1 cellular context compared by ENCODE assay signal in the genomic region with DNA sequence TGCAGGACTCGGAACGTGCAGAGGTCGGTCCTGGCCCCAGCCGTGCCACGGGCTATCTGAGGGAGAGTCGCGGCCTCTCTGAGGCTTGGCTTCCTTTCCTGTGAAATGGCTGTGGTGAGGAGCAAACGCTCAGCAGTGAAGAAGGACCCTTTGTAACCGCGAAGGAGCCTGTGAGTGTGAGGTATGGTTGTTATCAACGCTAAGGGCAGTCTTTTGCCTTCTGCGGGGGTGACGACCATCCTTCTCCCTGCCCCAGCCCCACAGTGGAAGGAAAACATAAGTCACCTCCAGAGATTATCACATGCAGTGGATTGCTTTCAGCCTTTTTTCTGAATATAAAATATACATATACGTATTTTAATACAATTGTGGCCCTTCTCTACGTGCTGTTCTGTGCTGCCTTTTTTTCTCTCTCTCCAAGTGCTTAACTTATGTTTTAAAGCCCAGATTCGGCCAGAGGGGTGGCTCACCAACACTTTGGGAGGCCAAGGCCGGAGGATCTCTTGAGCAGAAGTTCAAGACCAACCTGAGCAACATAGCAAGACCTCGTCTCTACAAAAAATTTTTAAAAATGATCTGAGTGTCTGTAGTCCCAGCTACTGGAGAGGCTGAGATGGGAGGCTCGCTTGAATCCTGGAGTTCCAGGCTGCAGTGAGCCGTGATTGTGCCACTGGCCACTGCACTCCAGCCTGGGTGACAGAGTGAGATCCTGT.
TF ChIP-seq lines count a peak whose summit lies in the region.

No MANE protein-coding gene starts in this region.

TF ChIP-seq in HepG2, 621 proteins besides CTCF, POLR2A, EP300 and RAD21:
- TF ChIP-seq, protein P1, sequence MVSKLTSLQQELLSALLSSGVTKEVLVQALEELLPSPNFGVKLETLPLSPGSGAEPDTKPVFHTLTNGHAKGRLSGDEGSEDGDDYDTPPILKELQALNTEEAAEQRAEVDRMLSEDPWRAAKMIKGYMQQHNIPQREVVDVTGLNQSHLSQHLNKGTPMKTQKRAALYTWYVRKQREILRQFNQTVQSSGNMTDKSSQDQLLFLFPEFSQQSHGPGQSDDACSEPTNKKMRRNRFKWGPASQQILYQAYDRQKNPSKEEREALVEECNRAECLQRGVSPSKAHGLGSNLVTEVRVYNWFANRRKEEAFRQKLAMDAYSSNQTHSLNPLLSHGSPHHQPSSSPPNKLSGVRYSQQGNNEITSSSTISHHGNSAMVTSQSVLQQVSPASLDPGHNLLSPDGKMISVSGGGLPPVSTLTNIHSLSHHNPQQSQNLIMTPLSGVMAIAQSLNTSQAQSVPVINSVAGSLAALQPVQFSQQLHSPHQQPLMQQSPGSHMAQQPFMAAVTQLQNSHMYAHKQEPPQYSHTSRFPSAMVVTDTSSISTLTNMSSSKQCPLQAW (CRISPR knock-in tag; IDR thresholded peaks at IDR 0.05), result 0 out of 2 replicates have a peak, but pooled peaks have one; percentile 11
- TF ChIP-seq RXRB (CRISPR knock-in tag; IDR thresholded peaks at IDR 0.05; ENCODE audit: borderline replicate concordance), result 0 out of 2 replicates have a peak, but pooled peaks have one; percentile 4
- TF ChIP-seq RAD51 (IDR thresholded peaks at IDR 0.05; ENCODE audit: borderline replicate concordance), result no peak
- TF ChIP-seq ZMYM2 (CRISPR knock-in tag; IDR thresholded peaks at IDR 0.05), result no peak; the same call in 1 of the 2 replicates
- TF ChIP-seq, protein P2, sequence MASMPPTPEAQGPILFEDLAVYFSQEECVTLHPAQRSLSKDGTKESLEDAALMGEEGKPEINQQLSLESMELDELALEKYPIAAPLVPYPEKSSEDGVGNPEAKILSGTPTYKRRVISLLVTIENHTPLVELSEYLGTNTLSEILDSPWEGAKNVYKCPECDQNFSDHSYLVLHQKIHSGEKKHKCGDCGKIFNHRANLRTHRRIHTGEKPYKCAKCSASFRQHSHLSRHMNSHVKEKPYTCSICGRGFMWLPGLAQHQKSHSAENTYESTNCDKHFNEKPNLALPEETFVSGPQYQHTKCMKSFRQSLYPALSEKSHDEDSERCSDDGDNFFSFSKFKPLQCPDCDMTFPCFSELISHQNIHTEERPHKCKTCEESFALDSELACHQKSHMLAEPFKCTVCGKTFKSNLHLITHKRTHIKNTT (CRISPR knock-in tag; IDR thresholded peaks at IDR 0.05), result no peak
- no peak for TF ChIP-seq GTF3A (CRISPR knock-in tag; conservative IDR thresholded peaks at IDR 0.05)
- 0 out of 2 replicates have a peak, but pooled peaks have one; percentile 34 for TF ChIP-seq SMAD1 (CRISPR knock-in tag; IDR thresholded peaks at IDR 0.05; ENCODE audit: borderline replicate concordance, low read depth)
- no peak for TF ChIP-seq STAT5B (CRISPR knock-in tag; IDR thresholded peaks at IDR 0.05)
- TF ChIP-seq ZNF501 (CRISPR knock-in tag; IDR thresholded peaks at IDR 0.05), result 0 out of 2 replicates have a peak, but pooled peaks have one; percentile 4
- TF ChIP-seq, protein P3, sequence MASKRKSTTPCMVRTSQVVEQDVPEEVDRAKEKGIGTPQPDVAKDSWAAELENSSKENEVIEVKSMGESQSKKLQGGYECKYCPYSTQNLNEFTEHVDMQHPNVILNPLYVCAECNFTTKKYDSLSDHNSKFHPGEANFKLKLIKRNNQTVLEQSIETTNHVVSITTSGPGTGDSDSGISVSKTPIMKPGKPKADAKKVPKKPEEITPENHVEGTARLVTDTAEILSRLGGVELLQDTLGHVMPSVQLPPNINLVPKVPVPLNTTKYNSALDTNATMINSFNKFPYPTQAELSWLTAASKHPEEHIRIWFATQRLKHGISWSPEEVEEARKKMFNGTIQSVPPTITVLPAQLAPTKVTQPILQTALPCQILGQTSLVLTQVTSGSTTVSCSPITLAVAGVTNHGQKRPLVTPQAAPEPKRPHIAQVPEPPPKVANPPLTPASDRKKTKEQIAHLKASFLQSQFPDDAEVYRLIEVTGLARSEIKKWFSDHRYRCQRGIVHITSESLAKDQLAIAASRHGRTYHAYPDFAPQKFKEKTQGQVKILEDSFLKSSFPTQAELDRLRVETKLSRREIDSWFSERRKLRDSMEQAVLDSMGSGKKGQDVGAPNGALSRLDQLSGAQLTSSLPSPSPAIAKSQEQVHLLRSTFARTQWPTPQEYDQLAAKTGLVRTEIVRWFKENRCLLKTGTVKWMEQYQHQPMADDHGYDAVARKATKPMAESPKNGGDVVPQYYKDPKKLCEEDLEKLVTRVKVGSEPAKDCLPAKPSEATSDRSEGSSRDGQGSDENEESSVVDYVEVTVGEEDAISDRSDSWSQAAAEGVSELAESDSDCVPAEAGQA (IDR thresholded peaks at IDR 0.05; ENCODE audit: low read depth), result no peak
- TF ChIP-seq, protein P3 (CRISPR knock-in tag; IDR thresholded peaks at IDR 0.05; ENCODE audit: borderline replicate concordance), result no peak
- no peak for TF ChIP-seq MBNL3 (CRISPR knock-in tag; conservative IDR thresholded peaks at IDR 0.05)
- TF ChIP-seq, protein P4, sequence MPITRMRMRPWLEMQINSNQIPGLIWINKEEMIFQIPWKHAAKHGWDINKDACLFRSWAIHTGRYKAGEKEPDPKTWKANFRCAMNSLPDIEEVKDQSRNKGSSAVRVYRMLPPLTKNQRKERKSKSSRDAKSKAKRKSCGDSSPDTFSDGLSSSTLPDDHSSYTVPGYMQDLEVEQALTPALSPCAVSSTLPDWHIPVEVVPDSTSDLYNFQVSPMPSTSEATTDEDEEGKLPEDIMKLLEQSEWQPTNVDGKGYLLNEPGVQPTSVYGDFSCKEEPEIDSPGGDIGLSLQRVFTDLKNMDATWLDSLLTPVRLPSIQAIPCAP (CRISPR knock-in tag; IDR thresholded peaks at IDR 0.05; ENCODE audit: low read depth), result no peak
- 0 out of 2 replicates have a peak, but pooled peaks have one; percentile 31 for TF ChIP-seq HDAC2 (CRISPR knock-in tag; IDR thresholded peaks at IDR 0.05)
- TF ChIP-seq KDM5A (IDR thresholded peaks at IDR 0.05; ENCODE audit: borderline replicate concordance, low read length), result peak; percentile 63; the same call in 1 of the 2 replicates
- TF ChIP-seq ZSCAN31 (CRISPR knock-in tag; IDR thresholded peaks at IDR 0.05; ENCODE audit: low read depth), result 0 out of 2 replicates have a peak, but pooled peaks have one; percentile 5
- TF ChIP-seq BHLHE40 (IDR thresholded peaks at IDR 0.05; ENCODE audit: low read length), result peak; percentile 42; the same call in 1 of the 2 replicates
- 0 out of 2 replicates have a peak, but pooled peaks have one; percentile 10 for TF ChIP-seq ZBTB38 (CRISPR knock-in tag; IDR thresholded peaks at IDR 0.05)
- TF ChIP-seq, protein P5, sequence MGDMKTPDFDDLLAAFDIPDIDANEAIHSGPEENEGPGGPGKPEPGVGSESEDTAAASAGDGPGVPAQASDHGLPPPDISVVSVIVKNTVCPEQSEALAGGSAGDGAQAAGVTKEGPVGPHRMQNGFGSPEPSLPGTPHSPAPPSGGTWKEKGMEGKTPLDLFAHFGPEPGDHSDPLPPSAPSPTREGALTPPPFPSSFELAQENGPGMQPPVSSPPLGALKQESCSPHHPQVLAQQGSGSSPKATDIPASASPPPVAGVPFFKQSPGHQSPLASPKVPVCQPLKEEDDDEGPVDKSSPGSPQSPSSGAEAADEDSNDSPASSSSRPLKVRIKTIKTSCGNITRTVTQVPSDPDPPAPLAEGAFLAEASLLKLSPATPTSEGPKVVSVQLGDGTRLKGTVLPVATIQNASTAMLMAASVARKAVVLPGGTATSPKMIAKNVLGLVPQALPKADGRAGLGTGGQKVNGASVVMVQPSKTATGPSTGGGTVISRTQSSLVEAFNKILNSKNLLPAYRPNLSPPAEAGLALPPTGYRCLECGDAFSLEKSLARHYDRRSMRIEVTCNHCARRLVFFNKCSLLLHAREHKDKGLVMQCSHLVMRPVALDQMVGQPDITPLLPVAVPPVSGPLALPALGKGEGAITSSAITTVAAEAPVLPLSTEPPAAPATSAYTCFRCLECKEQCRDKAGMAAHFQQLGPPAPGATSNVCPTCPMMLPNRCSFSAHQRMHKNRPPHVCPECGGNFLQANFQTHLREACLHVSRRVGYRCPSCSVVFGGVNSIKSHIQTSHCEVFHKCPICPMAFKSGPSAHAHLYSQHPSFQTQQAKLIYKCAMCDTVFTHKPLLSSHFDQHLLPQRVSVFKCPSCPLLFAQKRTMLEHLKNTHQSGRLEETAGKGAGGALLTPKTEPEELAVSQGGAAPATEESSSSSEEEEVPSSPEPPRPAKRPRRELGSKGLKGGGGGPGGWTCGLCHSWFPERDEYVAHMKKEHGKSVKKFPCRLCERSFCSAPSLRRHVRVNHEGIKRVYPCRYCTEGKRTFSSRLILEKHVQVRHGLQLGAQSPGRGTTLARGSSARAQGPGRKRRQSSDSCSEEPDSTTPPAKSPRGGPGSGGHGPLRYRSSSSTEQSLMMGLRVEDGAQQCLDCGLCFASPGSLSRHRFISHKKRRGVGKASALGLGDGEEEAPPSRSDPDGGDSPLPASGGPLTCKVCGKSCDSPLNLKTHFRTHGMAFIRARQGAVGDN (CRISPR knock-in tag; IDR thresholded peaks at IDR 0.05), result no peak
- TF ChIP-seq SPEN (CRISPR knock-in tag; IDR thresholded peaks at IDR 0.05; ENCODE audit: low read depth), result 0 out of 2 replicates have a peak, but pooled peaks have one; percentile 11
- peak; percentile 30; the same call in 1 of the 2 replicates for TF ChIP-seq ZNF350 (CRISPR knock-in tag; IDR thresholded peaks at IDR 0.05; ENCODE audit: borderline replicate concordance, low read depth)
- TF ChIP-seq ZNF562 (CRISPR knock-in tag; IDR thresholded peaks at IDR 0.05; ENCODE audit: borderline replicate concordance), result no peak
- no peak for TF ChIP-seq ZNF747 (CRISPR knock-in tag; IDR thresholded peaks at IDR 0.05; ENCODE audit: borderline replicate concordance)
- TF ChIP-seq IRF2 (CRISPR knock-in tag; IDR thresholded peaks at IDR 0.05), result peak; percentile 15; the same call in 1 of the 2 replicates
- no peak for TF ChIP-seq ZNF564 (CRISPR knock-in tag; IDR thresholded peaks at IDR 0.05)
- no peak for TF ChIP-seq ZNF724P (CRISPR knock-in tag; IDR thresholded peaks at IDR 0.05; ENCODE audit: borderline replicate concordance)
- peak; percentile 1 for TF ChIP-seq TEAD3 (CRISPR knock-in tag; optimal IDR thresholded peaks at IDR 0.05; ENCODE audit: borderline replicate concordance)
- TF ChIP-seq ZNF326 (CRISPR knock-in tag; IDR thresholded peaks at IDR 0.05; ENCODE audit: borderline replicate concordance), result no peak
- TF ChIP-seq ZNF124 (CRISPR knock-in tag; IDR thresholded peaks at IDR 0.05), result 0 out of 2 replicates have a peak, but pooled peaks have one; percentile 12
- TF ChIP-seq PITX1 (CRISPR knock-in tag; IDR thresholded peaks at IDR 0.05), result no peak
- no peak for TF ChIP-seq MBD4 (IDR thresholded peaks at IDR 0.05; ENCODE audit: borderline replicate concordance, low read length)
- TF ChIP-seq, protein P6, sequence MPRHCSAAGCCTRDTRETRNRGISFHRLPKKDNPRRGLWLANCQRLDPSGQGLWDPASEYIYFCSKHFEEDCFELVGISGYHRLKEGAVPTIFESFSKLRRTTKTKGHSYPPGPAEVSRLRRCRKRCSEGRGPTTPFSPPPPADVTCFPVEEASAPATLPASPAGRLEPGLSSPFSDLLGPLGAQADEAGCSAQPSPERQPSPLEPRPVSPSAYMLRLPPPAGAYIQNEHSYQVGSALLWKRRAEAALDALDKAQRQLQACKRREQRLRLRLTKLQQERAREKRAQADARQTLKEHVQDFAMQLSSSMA (CRISPR knock-in tag; IDR thresholded peaks at IDR 0.05), result peak; percentile 11; the same call in 1 of the 2 replicates
- no peak for TF ChIP-seq TOPORS (CRISPR knock-in tag; IDR thresholded peaks at IDR 0.05)
- TF ChIP-seq CC2D1A (CRISPR knock-in tag; IDR thresholded peaks at IDR 0.05), result 0 out of 2 replicates have a peak, but pooled peaks have one; percentile 22
- 0 out of 2 replicates have a peak, but pooled peaks have one; percentile 35 for TF ChIP-seq NFATC3 (CRISPR knock-in tag; IDR thresholded peaks at IDR 0.05)
- peak; percentile 10; the same call in 1 of the 2 replicates for TF ChIP-seq ZNF607 (CRISPR knock-in tag; IDR thresholded peaks at IDR 0.05; ENCODE audit: borderline replicate concordance)
- TF ChIP-seq SALL1 (CRISPR knock-in tag; IDR thresholded peaks at IDR 0.05), result peak; percentile 7; the same call in 1 of the 2 replicates
- 0 out of 2 replicates have a peak, but pooled peaks have one; percentile 85 for TF ChIP-seq ZNF598 (CRISPR knock-in tag; IDR thresholded peaks at IDR 0.05; ENCODE audit: borderline replicate concordance)
- peak; percentile 35; the same call in 1 of the 2 replicates for TF ChIP-seq ZNF274 (CRISPR knock-in tag; IDR thresholded peaks at IDR 0.05)
- TF ChIP-seq FOSL1 (CRISPR knock-in tag; IDR thresholded peaks at IDR 0.05; ENCODE audit: borderline replicate concordance), result no peak
- TF ChIP-seq GLI4 (CRISPR knock-in tag; IDR thresholded peaks at IDR 0.05; ENCODE audit: borderline replicate concordance), result 0 out of 2 replicates have a peak, but pooled peaks have one; percentile 62
- no peak for TF ChIP-seq ZNF12 (CRISPR knock-in tag; IDR thresholded peaks at IDR 0.05)
- TF ChIP-seq ZNF788 (CRISPR knock-in tag; IDR thresholded peaks at IDR 0.05; ENCODE audit: borderline replicate concordance), result peak; percentile 2; the same call in 1 of the 2 replicates
- TF ChIP-seq ZNF547 (CRISPR knock-in tag; IDR thresholded peaks at IDR 0.05), result peak; percentile 66; the same call in 1 of the 2 replicates
- no peak for TF ChIP-seq ZNF510 (CRISPR knock-in tag; IDR thresholded peaks at IDR 0.05; ENCODE audit: low read depth)
- TF ChIP-seq ATF7 (IDR thresholded peaks at IDR 0.05), result no peak
- TF ChIP-seq ATF7 (CRISPR knock-in tag; IDR thresholded peaks at IDR 0.05), result peak; percentile 29; the same call in 1 of the 2 replicates
